21 cellular contexts compared by ENCODE assay signal in genomic region chr7:100209493-100209892, GRCh38. TPM values are rescaled to one million over a fixed set of nuclear protein-coding genes. Genes with fewer than 3 reads are reported as not detected.
DNase-seq lines count a peak whose midpoint lies in the region; ATAC-seq and TF ChIP-seq lines count a peak whose summit lies in the region.
"Had no signal": no experiment of that assay in that cellular context is flagged by ENCODE, and none has a peak within 500 bp of the region (broad histone marks: within the 10 kb centered on the region; RNA-seq: fewer than 3 reads in every experiment).

No MANE protein-coding gene starts in this region.

- H3K36me3 ChIP-seq in mucosa of rectum (ENCODE audit: control insufficient read depth in 2 of 2, insufficient read depth in 2 of 2, low read length in 2 of 2) = no peaks in the 10 kb centered on the region
- H3K36me3 ChIP-seq: neutrophil had no signal

- H3K27ac ChIP-seq in CD4-positive, alpha-beta T cell (ENCODE audit: low read depth, low read length) = no peak overlapping the region
- H3K27ac ChIP-seq in mucosa of rectum (ENCODE audit: low read depth in 2 of 2, low read length in 2 of 2) = peak overlapping the region; percentile 29 to 31
- H3K27ac ChIP-seq: hepatocyte, neutrophil, testis had no signal

- peaks cover 55% of the 10 kb centered on the region for H3K4me1 Mint-ChIP-seq in CD4-positive, alpha-beta T cell (ENCODE audit: low read depth)
- peaks cover 54% of the 10 kb centered on the region for H3K4me1 Mint-ChIP-seq in activated T-helper 1 cell treated with anti-CD3 and anti-CD28 coated beads, Interleukin-12 subunit alpha, Interleukin-12 subunit beta, Interleukin-2, Interleukin-4 antibody, amounts not matched to agents 30 ng/mL and 10 ng/mL and 1 ng/mL, durations not matched to agents 14 hours and 24 hours and 36 hours (ENCODE audit: low read depth)
- no peaks in the 10 kb centered on the region for H3K4me1 Mint-ChIP-seq in chondrocyte (ENCODE audit: low read depth)

- no peak overlapping the region for H3K9ac ChIP-seq in mucosa of rectum (ENCODE audit: low read depth in 1 of 2, low read length in 2 of 2)
- H3K9ac ChIP-seq: SK-N-SH had no signal

- POLR2A ChIA-PET in CD4-positive, alpha-beta T cell (lab: Charles Lee) = interaction anchor here (0.7 kb wide), 1 partner anchor 629 kb away, joined by 3 read pairs; no protein-coding TSS in a partner anchor

- no peak for ATAC-seq in CD4-positive, alpha-beta T cell (ENCODE audit: poor library complexity)
- ATAC-seq in HG03439 (IDR thresholded peaks at IDR 0.05; ENCODE audit: unreplicated experiment) = no peak
- ATAC-seq: right cardiac atrium had no signal

- CTCF ChIA-PET in CD4-positive, alpha-beta T cell (lab: Charles Lee) = interaction anchor here (1.6 to 2.0 kb wide), 2 partner anchors 12 to 77 kb away, joined by 3 to 5 read pairs; no protein-coding TSS in a partner anchor

- no peaks in the 10 kb centered on the region for H3K27me3 Mint-ChIP-seq in CD4-positive, alpha-beta T cell
- H3K27me3 Mint-ChIP-seq in activated T-helper 1 cell treated with anti-CD3 and anti-CD28 coated beads, Interleukin-12 subunit alpha, Interleukin-12 subunit beta, Interleukin-2, Interleukin-4 antibody, amounts not matched to agents 30 ng/mL and 10 ng/mL and 1 ng/mL, durations not matched to agents 14 hours and 24 hours and 36 hours (ENCODE audit: insufficient read depth) = no peaks in the 10 kb centered on the region
- peaks cover 22% of the 10 kb centered on the region for H3K27me3 Mint-ChIP-seq in chondrocyte (ENCODE audit: low read depth)

- peak overlapping the region; percentile 43 for H3K4me3 Mint-ChIP-seq in CD4-positive, alpha-beta T cell
- H3K4me3 Mint-ChIP-seq in activated T-helper 1 cell treated with anti-CD3 and anti-CD28 coated beads, Interleukin-12 subunit alpha, Interleukin-12 subunit beta, Interleukin-2, Interleukin-4 antibody, amounts not matched to agents 30 ng/mL and 10 ng/mL and 1 ng/mL, durations not matched to agents 14 hours and 24 hours and 36 hours = peak overlapping the region; percentile 71
- no peak overlapping the region for H3K4me3 Mint-ChIP-seq in chondrocyte (ENCODE audit: unreplicated experiment)
- H3K4me3 Mint-ChIP-seq: endodermal cell had no signal

- H3K4me1 ChIP-seq in mucosa of rectum (ENCODE audit: control insufficient read depth in 2 of 2, insufficient read depth in 2 of 2, low read length in 2 of 2) = peaks cover 26 to 28% of the 10 kb centered on the region in 2 donors
- H3K4me1 ChIP-seq: testis had no signal

- H3K27ac Mint-ChIP-seq in CD4-positive, alpha-beta T cell = peak overlapping the region; percentile 82
- peak overlapping the region; percentile 80 for H3K27ac Mint-ChIP-seq in activated T-helper 1 cell treated with anti-CD3 and anti-CD28 coated beads, Interleukin-12 subunit alpha, Interleukin-12 subunit beta, Interleukin-2, Interleukin-4 antibody, amounts not matched to agents 30 ng/mL and 10 ng/mL and 1 ng/mL, durations not matched to agents 14 hours and 24 hours and 36 hours
- H3K27ac Mint-ChIP-seq in chondrocyte (ENCODE audit: unreplicated experiment) = no peak overlapping the region
- H3K27ac Mint-ChIP-seq: endodermal cell had no signal

- no peaks in the 10 kb centered on the region for H3K27me3 ChIP-seq in CD4-positive, alpha-beta T cell (ENCODE audit: control insufficient read depth, insufficient read depth, low read length)
- no peaks in the 10 kb centered on the region for H3K27me3 ChIP-seq in mucosa of rectum (ENCODE audit: control insufficient read depth in 2 of 2, insufficient read depth in 2 of 2, low read length in 2 of 2)
- H3K27me3 ChIP-seq: neutrophil, testis had no signal

- no peak for TF ChIP-seq CTCF in CD4-positive, alpha-beta T cell (IDR thresholded peaks at IDR 0.05)
- TF ChIP-seq CTCF in GM12865 (IDR thresholded peaks at IDR 0.05; ENCODE audit: insufficient read depth, low read depth, low read length, missing control alignments) (no peak), chondrocyte (IDR thresholded peaks at IDR 0.05) (no peak)

- intact Hi-C loops in CD4-positive, alpha-beta T cell (cut with DNase I, micrococcal nuclease) = no loop called here
- intact Hi-C loops in activated T-helper 1 cell treated with anti-CD3 and anti-CD28 coated beads, Interleukin-12 subunit alpha, Interleukin-12 subunit beta, Interleukin-2, Interleukin-4 antibody, amounts not matched to agents 30 ng/mL and 10 ng/mL and 1 ng/mL, durations not matched to agents 14 hours and 24 hours and 36 hours (cut with micrococcal nuclease) = loop anchor here (1.0 to 5.0 kb wide), 6 partner anchors 8 to 187 kb away; partner anchors contain the start of genes GAL3ST4 and LAMTOR4

- H3K36me3 Mint-ChIP-seq in CD4-positive, alpha-beta T cell (ENCODE audit: low read depth) = no peaks in the 10 kb centered on the region
- H3K36me3 Mint-ChIP-seq in activated T-helper 1 cell treated with anti-CD3 and anti-CD28 coated beads, Interleukin-12 subunit alpha, Interleukin-12 subunit beta, Interleukin-2, Interleukin-4 antibody, amounts not matched to agents 30 ng/mL and 10 ng/mL and 1 ng/mL, durations not matched to agents 14 hours and 24 hours and 36 hours (ENCODE audit: low read depth) = peaks cover 17% of the 10 kb centered on the region
- no peaks in the 10 kb centered on the region for H3K36me3 Mint-ChIP-seq in chondrocyte (ENCODE audit: low read depth)

- no peaks in the 10 kb centered on the region for H3K9me3 ChIP-seq in CD4-positive, alpha-beta T cell (ENCODE audit: control insufficient read depth, low read length)
- no peaks in the 10 kb centered on the region for H3K9me3 ChIP-seq in mucosa of rectum (ENCODE audit: control insufficient read depth in 2 of 2, low read length in 2 of 2)
- H3K9me3 ChIP-seq: neutrophil, SK-N-SH, testis had no signal

- H3K4me3 ChIP-seq in GM12865 (ENCODE audit: low read depth, low read length) (peak overlapping the region; percentile 33), mucosa of rectum (ENCODE audit: low read length in 2 of 2) (no peak overlapping the region)
- H3K4me3 ChIP-seq: hepatocyte, testis had no signal

- DNase-seq in CD4-positive, alpha-beta T cell = no peak
- DNase-seq in GM12865 (ENCODE audit: low read depth) (no peak), NCI-H1930 (lab: John Stamatoyannopoulos, UW) (no peak), chondrocyte (ENCODE audit: low spot score) (no peak), NCI-H345 (lab: John Stamatoyannopoulos, UW) (no peak)
- DNase-seq in activated T-helper 1 cell treated with anti-CD3 and anti-CD28 coated beads, Interleukin-12 subunit alpha, Interleukin-12 subunit beta, Interleukin-2, Interleukin-4 antibody, amounts not matched to agents 30 ng/mL and 10 ng/mL and 1 ng/mL, durations not matched to agents 14 hours and 24 hours and 36 hours (ENCODE audit: low spot score) = no peak
- DNase-seq: caudate nucleus, DMS 273 treated with DMSO at 0.1 percent for 48 hours, endodermal cell, HCEC 1CT, kidney, NCI-H187, NCI-H524 treated with DMSO at 0.1 percent for 48 hours, SK-N-SH, testis had no signal

- H3K9me3 Mint-ChIP-seq in CD4-positive, alpha-beta T cell = no peaks in the 10 kb centered on the region
- H3K9me3 Mint-ChIP-seq in activated T-helper 1 cell treated with anti-CD3 and anti-CD28 coated beads, Interleukin-12 subunit alpha, Interleukin-12 subunit beta, Interleukin-2, Interleukin-4 antibody, amounts not matched to agents 30 ng/mL and 10 ng/mL and 1 ng/mL, durations not matched to agents 14 hours and 24 hours and 36 hours = no peaks in the 10 kb centered on the region
- H3K9me3 Mint-ChIP-seq in chondrocyte (ENCODE audit: low read depth) = no peaks in the 10 kb centered on the region
- H3K9me3 Mint-ChIP-seq: endodermal cell had no signal

RNA-seq across cellular contexts. Expression of gene PVRIG, which starts 10.3 kb away (rescaled TPM):
- total RNA-seq in CD4-positive, alpha-beta T cell = 10 to 100 TPM; 30.1 to 33.2 TPM
- total RNA-seq in activated T-helper 1 cell treated with anti-CD3 and anti-CD28 coated beads, Interleukin-12 subunit alpha, Interleukin-12 subunit beta, Interleukin-2, Interleukin-4 antibody, amounts not matched to agents 30 ng/mL and 10 ng/mL and 1 ng/mL, durations not matched to agents 14 hours and 24 hours and 36 hours = 30.5 and 31.2 TPM in 2 replicates
- not detected in 3 replicates for total RNA-seq in chondrocyte
- total RNA-seq: endodermal cell, hepatocyte, MCF 10A, right cardiac atrium had no signal

RNA-seq across cellular contexts. Expression of gene STAG3, which starts 31.8 kb away (rescaled TPM):
- 1 to 10 TPM; 4.0 to 5.5 TPM for total RNA-seq in CD4-positive, alpha-beta T cell
- total RNA-seq in activated T-helper 1 cell treated with anti-CD3 and anti-CD28 coated beads, Interleukin-12 subunit alpha, Interleukin-12 subunit beta, Interleukin-2, Interleukin-4 antibody, amounts not matched to agents 30 ng/mL and 10 ng/mL and 1 ng/mL, durations not matched to agents 14 hours and 24 hours and 36 hours = 25.0 and 30.6 TPM in 2 replicates
- 0.57 to 1.2 TPM (median 0.64 TPM) in 3 replicates for total RNA-seq in chondrocyte

RNA-seq across cellular contexts. Expression of gene GPC2, which starts 32.3 kb away (rescaled TPM):
- 10 to 100 TPM; 16.4 to 18.7 TPM for total RNA-seq in CD4-positive, alpha-beta T cell
- 3.9 and 4.8 TPM in 2 replicates for total RNA-seq in activated T-helper 1 cell treated with anti-CD3 and anti-CD28 coated beads, Interleukin-12 subunit alpha, Interleukin-12 subunit beta, Interleukin-2, Interleukin-4 antibody, amounts not matched to agents 30 ng/mL and 10 ng/mL and 1 ng/mL, durations not matched to agents 14 hours and 24 hours and 36 hours
- 6.2 to 7.3 TPM (median 6.7 TPM) in 3 replicates for total RNA-seq in chondrocyte

RNA-seq across cellular contexts. Expression of gene GAL3ST4, which starts 41.1 kb away (rescaled TPM):
- 10 to 100 TPM; 12.7 to 13.2 TPM for total RNA-seq in CD4-positive, alpha-beta T cell
- 1.3 and 1.5 TPM in 2 replicates for total RNA-seq in activated T-helper 1 cell treated with anti-CD3 and anti-CD28 coated beads, Interleukin-12 subunit alpha, Interleukin-12 subunit beta, Interleukin-2, Interleukin-4 antibody, amounts not matched to agents 30 ng/mL and 10 ng/mL and 1 ng/mL, durations not matched to agents 14 hours and 24 hours and 36 hours
- total RNA-seq in chondrocyte = 1.8 to 4.9 TPM (median 4.3 TPM) in 3 replicates

RNA-seq across cellular contexts. Expression of gene TRAPPC14, which starts 51.0 kb away (rescaled TPM):
- total RNA-seq in CD4-positive, alpha-beta T cell = 10 to 100 TPM; 37.9 to 42.6 TPM
- 43.9 and 44.3 TPM in 2 replicates for total RNA-seq in activated T-helper 1 cell treated with anti-CD3 and anti-CD28 coated beads, Interleukin-12 subunit alpha, Interleukin-12 subunit beta, Interleukin-2, Interleukin-4 antibody, amounts not matched to agents 30 ng/mL and 10 ng/mL and 1 ng/mL, durations not matched to agents 14 hours and 24 hours and 36 hours
- 15.4 to 19.7 TPM (median 16.3 TPM) in 3 replicates for total RNA-seq in chondrocyte

Comparison
In these comparisons a context has a peak if more than half of its experiments do, and no peak if none do; other contexts are left out.
1. RNA of gene PVRIG, which starts 10.3 kb away (total RNA-seq): 30.1 to 33.2 TPM in CD4-positive, alpha-beta T cell and 30.5 to 31.2 TPM in activated T-helper 1 cell treated with anti-CD3 and anti-CD28 coated beads, Interleukin-12 subunit alpha, Interleukin-12 subunit beta, Interleukin-2, Interleukin-4 antibody, amounts not matched to agents 30 ng/mL and 10 ng/mL and 1 ng/mL, durations not matched to agents 14 hours and 24 hours and 36 hours; not detected in chondrocyte; every median in the first group is over 10 times any median in the second.